ENCODE assay signal across 1 cellular context in the genomic region with DNA sequence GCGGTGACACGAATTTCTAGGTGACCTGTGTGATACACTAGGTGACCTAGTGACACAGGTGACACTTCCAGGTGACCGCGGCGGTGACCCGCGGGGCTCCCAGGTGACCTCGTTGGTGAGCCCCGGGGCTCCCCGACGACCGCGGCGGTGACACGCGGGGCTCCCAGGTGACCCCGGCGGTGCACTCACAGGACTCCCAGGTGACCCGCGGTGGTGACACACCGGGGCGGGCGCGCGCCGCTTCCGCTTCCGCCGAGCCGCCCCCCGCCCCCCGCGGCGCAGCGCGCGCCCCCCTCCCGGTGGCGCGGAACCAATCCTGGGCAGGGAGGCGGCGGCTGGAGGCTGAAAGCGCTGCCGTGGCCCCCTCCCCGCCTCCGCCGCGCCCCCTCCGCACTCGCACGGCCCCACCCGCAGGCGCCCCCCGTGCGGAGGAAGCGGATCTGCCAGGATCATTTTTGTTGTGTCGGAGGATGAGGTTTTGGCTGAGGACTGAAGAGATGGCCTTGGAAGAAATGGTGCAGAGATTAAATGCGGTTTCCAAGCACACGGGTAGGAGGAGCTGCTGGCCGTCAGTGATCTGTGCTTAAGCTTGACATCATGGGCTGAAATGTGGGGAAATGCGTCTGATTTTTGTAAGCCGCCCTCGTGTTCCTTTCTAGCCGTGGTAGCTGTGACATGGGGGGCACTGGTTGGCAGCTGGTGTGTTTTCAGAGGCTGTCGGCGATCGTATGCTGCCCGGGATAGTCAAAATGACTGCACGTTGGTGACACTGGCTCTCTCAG.
TF ChIP-seq lines count a peak whose summit lies in the region.

Gene MCF2L, plus strand, starts transcription at position 305 of the 782 bp plus-strand sequence. Its CDS starts 166 bp downstream, at position 471.

TF ChIP-seq in HEK293, 187 proteins besides CTCF, POLR2A, EP300 and RAD21 (continued from another document and continues in another):
- TF ChIP-seq PRDM2 (tag by site-specific recombination; IDR thresholded peaks at IDR 0.05; ENCODE audit: borderline replicate concordance) (no peak), ZNF707 (tag by site-specific recombination; IDR thresholded peaks at IDR 0.05) (no peak), ZNF16 (tag by site-specific recombination; IDR thresholded peaks at IDR 0.05; ENCODE audit: low read depth) (no peak), ZNF311 (tag by site-specific recombination; IDR thresholded peaks at IDR 0.05; ENCODE audit: borderline replicate concordance) (no peak), SP3 (tag by site-specific recombination; IDR thresholded peaks at IDR 0.05) (no peak), ZNF423 (tag by site-specific recombination; IDR thresholded peaks at IDR 0.05) (peak; percentile 6; the same call in 1 of the 2 replicates), ZNF138 (tag by site-specific recombination; IDR thresholded peaks at IDR 0.05; ENCODE audit: borderline replicate concordance) (no peak), ZNF843 (tag by site-specific recombination; IDR thresholded peaks at IDR 0.05) (no peak), ZNF560 (tag by site-specific recombination; IDR thresholded peaks at IDR 0.05; ENCODE audit: borderline replicate concordance) (no peak), ZBTB44 (tag by site-specific recombination; IDR thresholded peaks at IDR 0.05) (no peak), ZNF626 (tag by site-specific recombination; IDR thresholded peaks at IDR 0.05) (no peak), ZNF223 (tag by site-specific recombination; IDR thresholded peaks at IDR 0.05) (no peak), ZNF26 (tag by site-specific recombination; IDR thresholded peaks at IDR 0.05) (no peak), PBX3 (CRISPR knock-in tag; IDR thresholded peaks at IDR 0.05) (peak; percentile 42; the same call in 1 of the 2 replicates), ZNF510 (tag by site-specific recombination; IDR thresholded peaks at IDR 0.05; ENCODE audit: insufficient replicate concordance) (no peak), ZNF174 (tag by site-specific recombination; IDR thresholded peaks at IDR 0.05) (no peak), ZNF146 (tag by site-specific recombination; IDR thresholded peaks at IDR 0.05) (no peak), ZBTB8A (tag by site-specific recombination; IDR thresholded peaks at IDR 0.05) (no peak), ZBTB20 (tag by site-specific recombination; IDR thresholded peaks at IDR 0.05) (peak; percentile 59; the same call in 1 of the 2 replicates), KLF8 (tag by site-specific recombination; IDR thresholded peaks at IDR 0.05) (no peak), ZFHX2 (tag by site-specific recombination; conservative IDR thresholded peaks at IDR 0.05) (peak; percentile 85), GLI4 (tag by site-specific recombination; IDR thresholded peaks at IDR 0.05) (no peak), ZNF645 (tag by site-specific recombination; IDR thresholded peaks at IDR 0.05) (no peak), ZNF555 (tag by site-specific recombination; conservative IDR thresholded peaks at IDR 0.05) (no peak), ZNF433 (tag by site-specific recombination; IDR thresholded peaks at IDR 0.05; ENCODE audit: low read depth) (no peak), ZNF580 (tag by site-specific recombination; IDR thresholded peaks at IDR 0.05) (no peak), KLF17 (tag by site-specific recombination; IDR thresholded peaks at IDR 0.05) (no peak), YY2 (tag by site-specific recombination; IDR thresholded peaks at IDR 0.05) (no peak), ZNF514 (tag by site-specific recombination; IDR thresholded peaks at IDR 0.05) (no peak), ZNF473 (tag by site-specific recombination; IDR thresholded peaks at IDR 0.05) (no peak), ZNF768 (tag by site-specific recombination; IDR thresholded peaks at IDR 0.05) (no peak), ZNF354C (tag by site-specific recombination; IDR thresholded peaks at IDR 0.05; ENCODE audit: borderline replicate concordance, low read depth) (no peak), PRDM1 (tag by site-specific recombination; IDR thresholded peaks at IDR 0.05) (no peak), ZNF548 (tag by site-specific recombination; IDR thresholded peaks at IDR 0.05) (no peak), RBAK (tag by site-specific recombination; IDR thresholded peaks at IDR 0.05) (no peak), ZNF121 (tag by site-specific recombination; IDR thresholded peaks at IDR 0.05) (no peak)
- TF ChIP-seq, protein P1, sequence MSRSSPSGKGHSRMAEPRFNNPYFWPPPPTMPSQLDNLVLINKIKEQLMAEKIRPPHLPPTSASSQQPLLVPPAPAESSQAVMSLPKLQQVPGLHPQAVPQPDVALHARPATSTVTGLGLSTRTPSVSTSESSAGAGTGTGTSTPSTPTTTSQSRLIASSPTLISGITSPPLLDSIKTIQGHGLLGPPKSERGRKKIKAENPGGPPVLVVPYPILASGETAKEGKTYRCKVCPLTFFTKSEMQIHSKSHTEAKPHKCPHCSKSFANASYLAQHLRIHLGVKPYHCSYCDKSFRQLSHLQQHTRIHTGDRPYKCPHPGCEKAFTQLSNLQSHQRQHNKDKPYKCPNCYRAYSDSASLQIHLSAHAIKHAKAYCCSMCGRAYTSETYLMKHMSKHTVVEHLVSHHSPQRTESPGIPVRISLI (tag by site-specific recombination; IDR thresholded peaks at IDR 0.05) = no peak
- TF ChIP-seq, protein P2, sequence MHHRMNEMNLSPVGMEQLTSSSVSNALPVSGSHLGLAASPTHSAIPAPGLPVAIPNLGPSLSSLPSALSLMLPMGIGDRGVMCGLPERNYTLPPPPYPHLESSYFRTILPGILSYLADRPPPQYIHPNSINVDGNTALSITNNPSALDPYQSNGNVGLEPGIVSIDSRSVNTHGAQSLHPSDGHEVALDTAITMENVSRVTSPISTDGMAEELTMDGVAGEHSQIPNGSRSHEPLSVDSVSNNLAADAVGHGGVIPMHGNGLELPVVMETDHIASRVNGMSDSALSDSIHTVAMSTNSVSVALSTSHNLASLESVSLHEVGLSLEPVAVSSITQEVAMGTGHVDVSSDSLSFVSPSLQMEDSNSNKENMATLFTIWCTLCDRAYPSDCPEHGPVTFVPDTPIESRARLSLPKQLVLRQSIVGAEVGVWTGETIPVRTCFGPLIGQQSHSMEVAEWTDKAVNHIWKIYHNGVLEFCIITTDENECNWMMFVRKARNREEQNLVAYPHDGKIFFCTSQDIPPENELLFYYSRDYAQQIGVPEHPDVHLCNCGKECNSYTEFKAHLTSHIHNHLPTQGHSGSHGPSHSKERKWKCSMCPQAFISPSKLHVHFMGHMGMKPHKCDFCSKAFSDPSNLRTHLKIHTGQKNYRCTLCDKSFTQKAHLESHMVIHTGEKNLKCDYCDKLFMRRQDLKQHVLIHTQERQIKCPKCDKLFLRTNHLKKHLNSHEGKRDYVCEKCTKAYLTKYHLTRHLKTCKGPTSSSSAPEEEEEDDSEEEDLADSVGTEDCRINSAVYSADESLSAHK (tag by site-specific recombination; IDR thresholded peaks at IDR 0.05) = no peak
- TF ChIP-seq, protein P3, sequence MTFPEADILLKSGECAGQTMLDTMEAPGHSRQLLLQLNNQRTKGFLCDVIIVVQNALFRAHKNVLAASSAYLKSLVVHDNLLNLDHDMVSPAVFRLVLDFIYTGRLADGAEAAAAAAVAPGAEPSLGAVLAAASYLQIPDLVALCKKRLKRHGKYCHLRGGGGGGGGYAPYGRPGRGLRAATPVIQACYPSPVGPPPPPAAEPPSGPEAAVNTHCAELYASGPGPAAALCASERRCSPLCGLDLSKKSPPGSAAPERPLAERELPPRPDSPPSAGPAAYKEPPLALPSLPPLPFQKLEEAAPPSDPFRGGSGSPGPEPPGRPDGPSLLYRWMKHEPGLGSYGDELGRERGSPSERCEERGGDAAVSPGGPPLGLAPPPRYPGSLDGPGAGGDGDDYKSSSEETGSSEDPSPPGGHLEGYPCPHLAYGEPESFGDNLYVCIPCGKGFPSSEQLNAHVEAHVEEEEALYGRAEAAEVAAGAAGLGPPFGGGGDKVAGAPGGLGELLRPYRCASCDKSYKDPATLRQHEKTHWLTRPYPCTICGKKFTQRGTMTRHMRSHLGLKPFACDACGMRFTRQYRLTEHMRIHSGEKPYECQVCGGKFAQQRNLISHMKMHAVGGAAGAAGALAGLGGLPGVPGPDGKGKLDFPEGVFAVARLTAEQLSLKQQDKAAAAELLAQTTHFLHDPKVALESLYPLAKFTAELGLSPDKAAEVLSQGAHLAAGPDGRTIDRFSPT (tag by site-specific recombination; IDR thresholded peaks at IDR 0.05) = no peak
